Comparison of ENCODE assay signal across 24 cellular contexts in the genomic region with DNA sequence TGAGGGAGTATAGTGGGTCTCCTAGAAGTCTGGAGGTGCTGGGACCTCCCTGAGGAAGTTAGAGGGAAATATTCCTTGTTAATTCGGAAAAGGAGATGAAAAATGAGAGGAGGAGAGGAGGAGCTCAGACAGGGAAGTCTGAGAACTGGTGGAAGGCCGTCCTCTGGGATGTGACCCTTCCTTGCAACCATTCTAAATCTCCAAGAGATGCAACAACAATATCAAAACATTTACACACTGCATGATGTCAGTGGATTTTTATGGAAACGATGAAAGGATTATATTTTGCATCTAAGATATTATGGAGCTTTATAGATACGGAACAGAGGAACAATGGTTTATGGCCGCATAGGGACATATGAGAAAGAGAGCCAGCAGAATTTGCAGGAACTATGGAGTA. TPM values are rescaled to one million over a fixed set of nuclear protein-coding genes. Genes with fewer than 3 reads are reported as not detected.
DNase-seq lines count a peak whose midpoint lies in the region; ATAC-seq and TF ChIP-seq lines count a peak whose summit lies in the region.
"Had no signal": no experiment of that assay in that cellular context is flagged by ENCODE, and none has a peak within 500 bp of the region (broad histone marks: within the 10 kb centered on the region; RNA-seq: fewer than 3 reads in every experiment).

No MANE protein-coding gene starts in this region.

- no peak overlapping the region for H3K4me3 Mint-ChIP-seq in H9
- no peak overlapping the region for H3K4me3 Mint-ChIP-seq in progenitor cell of endocrine pancreas (ENCODE audit: low read depth)
- H3K4me3 Mint-ChIP-seq: CD4-positive, CD25-positive, alpha-beta regulatory T cell; HFFc6 had no signal

- no peak overlapping the region for H4K5ac ChIP-seq in H9 (ENCODE audit: insufficient read length, low read depth, low read length)

- no peak overlapping the region for H3K23ac ChIP-seq in H9 (ENCODE audit: insufficient read length, low read depth, low read length)

- no peak overlapping the region for H2BK15ac ChIP-seq in H9 (ENCODE audit: low read depth, low read length)

- H3K4me1 Mint-ChIP-seq in H9 (peaks cover 0 to 4% of the 10 kb centered on the region in 2 experiments; a peak in 3 of 4 replicates), progenitor cell of endocrine pancreas (ENCODE audit: low read depth) (peaks cover 27% of the 10 kb centered on the region)

- H3K14ac ChIP-seq in H9 (ENCODE audit: insufficient read depth, low read length), result no peak overlapping the region

- H3K9ac ChIP-seq in H9 (ENCODE audit: extremely low read depth, insufficient read length, low read length), result no peak overlapping the region

- H3K27ac Mint-ChIP-seq in H9 (peak overlapping the region in 2 of 3 experiments; percentile 45 to 82; a peak in 3 of 7 replicates), progenitor cell of endocrine pancreas (peak overlapping the region; percentile 27)
- H3K27ac Mint-ChIP-seq: CD4-positive, CD25-positive, alpha-beta regulatory T cell; HFFc6 had no signal

- no peak overlapping the region for H3K18ac ChIP-seq in H9 (ENCODE audit: insufficient read length, low read depth, low read length)

- H4K20me1 ChIP-seq in H9 (ENCODE audit: control insufficient read depth, insufficient read depth, insufficient read length), result no peaks in the 10 kb centered on the region

- no peaks in the 10 kb centered on the region for H3K79me2 ChIP-seq in H9 (ENCODE audit: insufficient read depth, low read length)

- no peak overlapping the region for H2BK12ac ChIP-seq in H9 (ENCODE audit: insufficient read length, low read depth, low read length)

- H3K36me3 Mint-ChIP-seq in H9 (ENCODE audit: insufficient read depth in 1 of 3, low read depth in 3 of 3) (no peaks in the 10 kb centered on the region), progenitor cell of endocrine pancreas (ENCODE audit: insufficient read depth) (no peaks in the 10 kb centered on the region)
- H3K36me3 Mint-ChIP-seq: CD4-positive, CD25-positive, alpha-beta regulatory T cell had no signal

- no peaks in the 10 kb centered on the region for H3K27me3 Mint-ChIP-seq in H9 (ENCODE audit: low read depth)
- H3K27me3 Mint-ChIP-seq in progenitor cell of endocrine pancreas, result no peaks in the 10 kb centered on the region

- H3K9me3 Mint-ChIP-seq in H9 (no peaks in the 10 kb centered on the region), progenitor cell of endocrine pancreas (ENCODE audit: low read depth) (no peaks in the 10 kb centered on the region)
- H3K9me3 Mint-ChIP-seq: HFFc6 had no signal

- no peak overlapping the region for H2BK20ac ChIP-seq in H9 (ENCODE audit: low read depth, low read length, poor library complexity, severe bottlenecking)

- ATAC-seq in HG03460 (IDR thresholded peaks at IDR 0.05; ENCODE audit: unreplicated experiment), result no peak
- ATAC-seq: Right ventricle myocardium inferior had no signal

- H3K4me2 ChIP-seq in H9 (ENCODE audit: insufficient read depth, insufficient read length, low read length), result no peak overlapping the region
- H3K4me2 ChIP-seq: PC-9 had no signal

- no peak overlapping the region for H3K56ac ChIP-seq in H9 (ENCODE audit: insufficient read length, low read depth, low read length)

- no peak overlapping the region for H4K91ac ChIP-seq in H9 (ENCODE audit: insufficient read length, low read depth, low read length)

- H4K8ac ChIP-seq in H9 (replicated peaks; ENCODE audit: insufficient read length, low read depth, low read length), result no peak overlapping the region

- no peaks in the 10 kb centered on the region for H3K9me3 ChIP-seq in H9 (ENCODE audit: control insufficient read depth, low read depth, low read length)
- H3K9me3 ChIP-seq: BE2C, MG63, SJSA1 had no signal

- no peak overlapping the region for H3K27ac ChIP-seq in H9 (ENCODE audit: insufficient read length, low read depth, low read length)
- H3K27ac ChIP-seq: 22Rv1, PC-9, SJSA1 had no signal

- no peak overlapping the region for H2BK120ac ChIP-seq in H9 (ENCODE audit: low read depth, low read length, poor library complexity, severe bottlenecking)

- H3T11ph ChIP-seq in H9 (ENCODE audit: low read length), result no peak overlapping the region

- H3K4ac ChIP-seq in H9 (ENCODE audit: low read depth, low read length), result no peak overlapping the region

- no CpG with 5 or more reads among the region's 5 CpGs for WGBS in H9 (ENCODE audit: extremely low coverage, insufficient read length, low lambda C conversion rate)

- H3K27me3 ChIP-seq in H9 (ENCODE audit: insufficient read depth, low read length), result no peaks in the 10 kb centered on the region
- H3K27me3 ChIP-seq: BE2C, MG63, SJSA1 had no signal

- no peak overlapping the region for H2AFZ ChIP-seq in H9 (ENCODE audit: low read length)
- H2AFZ ChIP-seq: PC-9 had no signal

- no peaks in the 10 kb centered on the region for H3K4me1 ChIP-seq in H9 (ENCODE audit: insufficient read depth, low read length)
- H3K4me1 ChIP-seq: SJSA1 had no signal

- no peak overlapping the region for H2AK5ac ChIP-seq in H9 (ENCODE audit: insufficient read length, low read length)

- TF ChIP-seq CTCF in H9 (conservative IDR thresholded peaks at IDR 0.05) (no peak), progenitor cell of endocrine pancreas (IDR thresholded peaks at IDR 0.05; ENCODE audit: unreplicated experiment) (no peak)

- H3K23me2 ChIP-seq in H9 (ENCODE audit: insufficient read length, low read depth, low read length, poor library complexity, severe bottlenecking), result no peaks in the 10 kb centered on the region

- H2BK5ac ChIP-seq in H9 (ENCODE audit: insufficient read length, low read length), result no peak overlapping the region

- DNase-seq in DMS 273 treated with DMSO at 0.1 percent for 48 hours (lab: John Stamatoyannopoulos, UW) (peak; percentile 27), DMS 273 (lab: John Stamatoyannopoulos, UW; ENCODE audit: unreplicated experiment) (no peak), H9 (no peak), left kidney (ENCODE audit: low read depth, low spot score) (peak; percentile 51), progenitor cell of endocrine pancreas (ENCODE audit: low spot score, unreplicated experiment) (no peak), NCI-H187 treated with DMSO at 0.1 percent for 48 hours (lab: John Stamatoyannopoulos, UW) (no peak)
- DNase-seq in activated naive CD4-positive, alpha-beta T cell treated with Interleukin-2 at 50 U/mL for 16 hours, result no peak
- DNase-seq: BE2C; CD4-positive, CD25-positive, alpha-beta regulatory T cell; DMS79 treated with DMSO at 0.1 percent for 48 hours; GF-D8; H7; HFFc6; IMR-90; KG1; MG63; NCI-H2081; NCI-H2227 treated with DMSO at 0.1 percent for 48 hours; NCI-H526 treated with DMSO at 0.1 percent for 48 hours; PC-9 had no signal

- no peaks in the 10 kb centered on the region for H3K79me1 ChIP-seq in H9 (ENCODE audit: insufficient read depth, low read depth, low read length, poor library complexity, severe bottlenecking)

RNA-seq across cellular contexts. Expression of gene COBLL1, which starts 49.8 kb away (rescaled TPM):
- total RNA-seq in H9 (2021) (5.6 and 5.9 TPM in 2 replicates), progenitor cell of endocrine pancreas (69.7 and 80.9 TPM in 2 replicates)

Comparison
In these comparisons a context has a peak if more than half of its experiments do, and no peak if none do; other contexts are left out.
1. DNase-seq: peak in DMS 273 treated with DMSO at 0.1 percent for 48 hours (single experiment) and left kidney (single experiment); none in DMS 273 (single experiment), H9 (single experiment), progenitor cell of endocrine pancreas (single experiment), NCI-H187 treated with DMSO at 0.1 percent for 48 hours (single experiment) and activated naive CD4-positive, alpha-beta T cell treated with Interleukin-2 at 50 U/mL for 16 hours (single experiment).
2. RNA of gene COBLL1, which starts 49.8 kb away (total RNA-seq): 69.7 to 80.9 TPM in progenitor cell of endocrine pancreas; 5.6 to 5.9 TPM in H9; every median in the first group is over 10 times any median in the second.